Comparison of ENCODE assay signal across 19 cellular contexts in genomic region chr6:46051962-46052361, GRCh38. TPM values are rescaled to one million over a fixed set of nuclear protein-coding genes. Genes with fewer than 3 reads are reported as not detected.
A peak's percentile ranks its signal among the peaks of the same experiment; 100 is the strongest.
DNase-seq lines count a peak whose midpoint lies in the region; ATAC-seq, FAIRE-seq and TF ChIP-seq lines count a peak whose summit lies in the region.
"Had no signal": no experiment of that assay in that cellular context is flagged by ENCODE, and none has a peak within 500 bp of the region (broad histone marks: within the 10 kb centered on the region; RNA-seq: fewer than 3 reads in every experiment).

No MANE protein-coding gene starts in this region.

- H2AFZ ChIP-seq in smooth muscle cell (ENCODE audit: low read depth), result no peak overlapping the region

- TF ChIP-seq CTCF in fibroblast of pulmonary artery (IDR thresholded peaks at IDR 0.05; ENCODE audit: low read length, missing control alignments) (no peak), smooth muscle cell (IDR thresholded peaks at IDR 0.05; ENCODE audit: borderline replicate concordance, insufficient read depth, poor library complexity, severe bottlenecking) (no peak), kidney (IDR thresholded peaks at IDR 0.05; ENCODE audit: borderline replicate concordance, extremely low read depth, insufficient read depth) (no peak)

- no peak overlapping the region for H3K4me3 ChIP-seq in fibroblast of pulmonary artery (replicated peaks; ENCODE audit: low read depth, low read length)
- H3K4me3 ChIP-seq in smooth muscle cell, result no peak overlapping the region
- no peak overlapping the region for H3K4me3 ChIP-seq in kidney (ENCODE audit: low read length in 2 of 2)
- H3K4me3 ChIP-seq: SK-N-MC had no signal

- no peaks in the 10 kb centered on the region for H3K27me3 ChIP-seq in smooth muscle cell (ENCODE audit: low read depth)

- H3K4me1 ChIP-seq in smooth muscle cell (ENCODE audit: low read depth) (peaks cover 5% of the 10 kb centered on the region), kidney (ENCODE audit: control insufficient read depth in 1 of 2, insufficient read depth in 1 of 2, low read depth in 1 of 2, low read length in 2 of 2) (peaks cover 0 to 10% of the 10 kb centered on the region in 2 donors)

- no peak for FAIRE-seq in kidney (lab: Jason Lieb, UNC)
- FAIRE-seq: GM19239, HTR-8/SVneo had no signal

- no peaks in the 10 kb centered on the region for H3K79me2 ChIP-seq in smooth muscle cell (ENCODE audit: low read depth)

- no peaks in the 10 kb centered on the region for H3F3A ChIP-seq in smooth muscle cell (ENCODE audit: low read depth)

- no peaks in the 10 kb centered on the region for H4K20me1 ChIP-seq in smooth muscle cell (ENCODE audit: low read depth)

- H3K27ac ChIP-seq in smooth muscle cell (ENCODE audit: low read depth) (no peak overlapping the region), kidney (ENCODE audit: low read depth in 2 of 2, low read length in 2 of 2) (no peak overlapping the region)
- H3K27ac ChIP-seq: SK-N-MC had no signal

- ATAC-seq in GM21423 (IDR thresholded peaks at IDR 0.05; ENCODE audit: unreplicated experiment), result no peak
- ATAC-seq: PC-3; stimulated activated naive CD8-positive, alpha-beta T cell treated with anti-CD3 and anti-CD28 coated beads, Interleukin-15, Interleukin-2, amounts not matched to agents 100 U/mL and 50 U/mL, for 24 hours had no signal

- intact Hi-C loops in kidney (cut with DNase I), result no loop called here

- H3K4me2 ChIP-seq in smooth muscle cell, result peak overlapping the region; percentile 12

- H3K9me3 ChIP-seq in smooth muscle cell (replicated peaks; ENCODE audit: low read depth) (no peaks in the 10 kb centered on the region), kidney (ENCODE audit: control insufficient read depth in 1 of 2, low read length in 2 of 2) (no peaks in the 10 kb centered on the region)

- H3K9ac ChIP-seq in smooth muscle cell (ENCODE audit: low read depth), result no peak overlapping the region
- H3K9ac ChIP-seq in kidney (ENCODE audit: low read length in 2 of 2), result no peak overlapping the region

- H3K36me3 ChIP-seq in smooth muscle cell (ENCODE audit: low read depth) (no peaks in the 10 kb centered on the region), kidney (ENCODE audit: control insufficient read depth in 1 of 2, insufficient read depth in 2 of 2, low read length in 2 of 2) (no peaks in the 10 kb centered on the region)

- DNase-seq in SHP77 treated with DMSO at 0.1 percent for 48 hours (lab: John Stamatoyannopoulos, UW) (peak; percentile 4), SHP77 (lab: John Stamatoyannopoulos, UW) (no peak), NCI-H774 (lab: John Stamatoyannopoulos, UW) (peak; percentile 24), fibroblast of pulmonary artery (ENCODE audit: low read depth) (peak; percentile 10), smooth muscle cell (lab: John Stamatoyannopoulos, UW; ENCODE audit: unreplicated experiment) (no peak), kidney (no peak), activated gamma-delta T cell treated with Interleukin-2 at 50 U/mL for 16 hours (no peak)
- DNase-seq: activated CD4-positive, alpha-beta T cell treated with anti-CD3 and anti-CD28 coated beads for 1 hour; activated naive CD4-positive, alpha-beta T cell treated with Interleukin-2 at 50 U/mL for 16 hours; CD4-positive, alpha-beta memory T cell; immature natural killer cell; Kasumi-1; NCI-H1436; PC-3; stimulated activated naive CD8-positive, alpha-beta T cell treated with anti-CD3 and anti-CD28 coated beads, Interleukin-15, Interleukin-2, amounts not matched to agents 100 U/mL and 50 U/mL, for 24 hours had no signal

RNA-seq across cellular contexts. Expression of gene CLIC5, which starts 36.3 kb away (rescaled TPM):
- total RNA-seq in smooth muscle cell, result 0.99 and 4.4 TPM in 2 replicates
- 0.97 and 1.4 TPM in 2 replicates for polyA plus RNA-seq in smooth muscle cell
- total RNA-seq in kidney, result 7.4 TPM
- polyA plus RNA-seq in kidney (ENCODE audit: insufficient read depth, low read depth, low replicate concordance), result 54.3 TPM
- total RNA-seq: PC-3 had no signal

Comparison
In these comparisons a context has a peak if more than half of its experiments do, and no peak if none do; other contexts are left out.
1. DNase-seq: peak in SHP77 treated with DMSO at 0.1 percent for 48 hours (single experiment), NCI-H774 (single experiment) and fibroblast of pulmonary artery (single experiment); none in SHP77 (0 of 2), smooth muscle cell (single experiment), kidney (single experiment) and activated gamma-delta T cell treated with Interleukin-2 at 50 U/mL for 16 hours (single experiment).